In the genomic region with DNA sequence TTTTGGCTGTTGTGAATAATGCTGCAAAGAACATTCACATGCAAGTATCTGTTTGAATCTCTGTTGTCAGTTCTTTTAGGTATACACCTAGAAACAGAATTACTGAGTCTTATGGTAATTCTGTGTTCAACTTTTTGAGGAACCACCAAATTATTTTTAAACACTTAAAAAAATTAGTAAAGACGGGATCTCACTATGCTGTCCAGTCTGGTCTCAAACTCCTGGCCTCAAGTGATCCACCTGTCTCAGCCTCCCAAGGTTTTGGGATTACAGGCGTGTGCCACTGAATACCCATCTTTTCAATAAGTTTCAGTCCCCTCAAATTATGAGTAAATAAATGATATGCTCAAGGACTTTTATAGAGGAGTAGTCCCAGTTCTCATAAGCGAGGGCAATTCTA, we compare ENCODE assay signal across 10 cellular contexts. TPM values are rescaled to one million over a fixed set of nuclear protein-coding genes. Genes with fewer than 3 reads are reported as not detected.
"Had no signal": no experiment of that assay in that cellular context is flagged by ENCODE, and none has a peak within 500 bp of the region (broad histone marks: within the 10 kb centered on the region; RNA-seq: fewer than 3 reads in every experiment).

No MANE protein-coding gene starts in this region.

- H3K27ac ChIP-seq: HL-60, KMS-11 had no signal

- H3K9ac ChIP-seq: KMS-11 had no signal

- DNase-seq: IMR-90, KBM-7, KG1 had no signal

- ATAC-seq: HepG2 had no signal

- FAIRE-seq: HepG2, HTR-8/SVneo had no signal

- H3K4me2 ChIP-seq: KMS-11 had no signal

RNA-seq across cellular contexts. Expression of a gene that starts 17.5 kb away (rescaled TPM):
- total RNA-seq: HepG2, HT-29, HT1080, IMR-90 had no signal
- polyA plus RNA-seq: HepG2, IgD-negative memory B cell, IMR-90 had no signal
